25 cellular contexts compared by ENCODE assay signal in genomic region chr22:19131685-19132015, GRCh38. TPM values are rescaled to one million over a fixed set of nuclear protein-coding genes. Genes with fewer than 3 reads are reported as not detected.
DNase-seq lines count a peak whose midpoint lies in the region; ATAC-seq, FAIRE-seq and TF ChIP-seq lines count a peak whose summit lies in the region.
"Had no signal": no experiment of that assay in that cellular context is flagged by ENCODE, and none has a peak within 500 bp of the region (broad histone marks: within the 10 kb centered on the region; RNA-seq: fewer than 3 reads in every experiment).

No MANE protein-coding gene starts in this region.

- POLR2A ChIA-PET in H1 (lab: Charles Lee; ENCODE audit: partially characterized antibody): interaction anchor here (3.6 to 5.3 kb wide), 2 partner anchors 9 to 12 kb away, joined by 15 to 24 read pairs; partner anchors contain the start of genes DGCR2 and ESS2

- no peak for TF ChIP-seq POLR2A in H1 (IDR thresholded peaks at IDR 0.05; ENCODE audit: control extremely low read depth in 1 of 2, low read depth in 2 of 2, low read length in 2 of 2)

- H3K79me1 ChIP-seq in H1 (ENCODE audit: low read depth, low read length): no peaks in the 10 kb centered on the region
- peaks cover 10% of the 10 kb centered on the region for H3K79me1 ChIP-seq in neuronal stem cell (ENCODE audit: low read depth, low read length)

- H3K27me3 ChIP-seq in right atrium auricular region (no peaks in the 10 kb centered on the region), H1 (replicated peaks in 1 of 4; ENCODE audit: control insufficient read depth in 3 of 4, extremely low read depth in 1 of 4, insufficient read depth in 3 of 4, low read length in 3 of 4) (0 out of 7 replicates have a peak, but pooled peaks cover 0 to 2% (median under 1%) of the 10 kb centered on the region in 4 experiments), neuronal stem cell (ENCODE audit: control insufficient read depth in 3 of 3, insufficient read depth in 3 of 3, low read depth in 1 of 3, low read length in 3 of 3) (no peaks in the 10 kb centered on the region)
- H3K27me3 ChIP-seq: BE2C; BLaER1 treated with 17β-estradiol and CSF1 and Interleukin-3, amounts not matched to agents 10 nM and 100 nM had no signal

- DNase-seq in Right ventricle myocardium inferior (ENCODE audit: missing footprints): peak; percentile 59
- no peak for DNase-seq in right atrium auricular region (ENCODE audit: low spot score)
- DNase-seq in H1 (ENCODE audit: low read depth in 1 of 2, low spot score in 2 of 2): no peak
- DNase-seq in neuronal stem cell (ENCODE audit: low spot score): no peak
- DNase-seq in GM20000 (ENCODE audit: low spot score): no peak
- no peak for DNase-seq in activated CD8-positive, alpha-beta memory T cell treated with anti-CD3 and anti-CD28 coated beads, Interleukin-2, amount 50 U/mL, for 48 hours
- DNase-seq: 8988T; ACHN; AML-193; CD4-positive, alpha-beta T cell; CD8-positive, alpha-beta memory T cell; DMS 273 treated with DMSO at 0.1 percent for 48 hours; DMS79; EL; GDM1; GM23248 had no signal

- peaks cover 3 to 4% of the 10 kb centered on the region in 2 experiments for H4K20me1 ChIP-seq in H1 (replicated peaks in 1 of 2; ENCODE audit: control insufficient read depth in 1 of 2, insufficient read depth in 2 of 2, low read length in 2 of 2)

- no peaks in the 10 kb centered on the region for H3K9me3 ChIP-seq in right atrium auricular region
- no peaks in the 10 kb centered on the region for H3K9me3 ChIP-seq in H1 (ENCODE audit: insufficient read depth in 2 of 2, low read depth in 1 of 2, low read length in 1 of 2)
- no peaks in the 10 kb centered on the region for H3K9me3 ChIP-seq in neuronal stem cell (replicated peaks in 1 of 2; ENCODE audit: control insufficient read depth in 2 of 2, insufficient read depth in 1 of 2, low read depth in 1 of 2, low read length in 2 of 2)
- H3K9me3 ChIP-seq: A549; BE2C; BLaER1 treated with 17β-estradiol and CSF1 and Interleukin-3, amounts not matched to agents 10 nM and 100 nM had no signal

- H2BK120ac ChIP-seq in H1 (replicated peaks; ENCODE audit: low read depth, low read length): no peak overlapping the region
- H2BK120ac ChIP-seq in neuronal stem cell (ENCODE audit: low read depth, low read length): no peak overlapping the region

- H2AK5ac ChIP-seq in H1 (ENCODE audit: low read depth, low read length) (no peak overlapping the region), neuronal stem cell (ENCODE audit: low read depth, low read length) (no peak overlapping the region)

- H3K23ac ChIP-seq in H1 (ENCODE audit: insufficient read length) (no peak overlapping the region), neuronal stem cell (ENCODE audit: low read depth, low read length, poor library complexity) (peak overlapping the region; percentile 59)

- no peaks in the 10 kb centered on the region for H3K4me1 ChIP-seq in right atrium auricular region
- H3K4me1 ChIP-seq in H1 (replicated peaks in 1 of 4; ENCODE audit: control insufficient read depth in 3 of 4, insufficient read depth in 4 of 4, low read length in 3 of 4): no peaks in the 10 kb centered on the region
- H3K4me1 ChIP-seq in neuronal stem cell (ENCODE audit: control insufficient read depth in 2 of 2, insufficient read depth in 1 of 2, low read depth in 1 of 2, low read length in 2 of 2): no peaks in the 10 kb centered on the region
- H3K4me1 ChIP-seq: A549, BE2C had no signal

- H3K27ac ChIP-seq in right atrium auricular region (no peak overlapping the region), H1 (ENCODE audit: low read depth, low read length) (no peak overlapping the region), neuronal stem cell (replicated peaks; ENCODE audit: low read length) (no peak overlapping the region)
- H3K27ac ChIP-seq: A549; BLaER1 treated with 17β-estradiol and CSF1 and Interleukin-3, amounts not matched to agents 10 nM and 100 nM; GM23248 had no signal

- H3K18ac ChIP-seq in H1 (ENCODE audit: extremely low read depth, low read length) (no peak overlapping the region), neuronal stem cell (ENCODE audit: low read length) (no peak overlapping the region)

- no peak for TF ChIP-seq RAD21 in H1 (IDR thresholded peaks at IDR 0.05 in 1 of 2, conservative IDR thresholded peaks at IDR 0.05 in 1 of 2; ENCODE audit: low read depth in 2 of 2, low read length in 2 of 2)

- CTCF ChIA-PET in H1 (lab: Charles Lee; ENCODE audit: partially characterized antibody): interaction anchor here (1.5 to 2.1 kb wide), 3 partner anchors 10 to 16 kb away, joined by 3 to 7 read pairs (median 4); partner anchors contain the start of gene DGCR2

- no peak overlapping the region for H2BK12ac ChIP-seq in H1 (ENCODE audit: low read depth, low read length)
- no peak overlapping the region for H2BK12ac ChIP-seq in neuronal stem cell (ENCODE audit: low read length)

- peaks cover 33% of the 10 kb centered on the region for H3K36me3 ChIP-seq in right atrium auricular region
- peaks cover 2 to 19% (median 5%) of the 10 kb centered on the region in 4 experiments; a peak in 5 of 8 replicates for H3K36me3 ChIP-seq in H1 (ENCODE audit: control insufficient read depth in 2 of 4, insufficient read depth in 4 of 4, low read length in 3 of 4)
- H3K36me3 ChIP-seq in neuronal stem cell (replicated peaks in 1 of 2; ENCODE audit: control insufficient read depth in 2 of 2, insufficient read depth in 2 of 2, low read length in 2 of 2): peaks cover 37 to 52% of the 10 kb centered on the region in 2 donors

- H3K4ac ChIP-seq in H1 (replicated peaks; ENCODE audit: insufficient read length, low read depth, low read length) (no peak overlapping the region), neuronal stem cell (ENCODE audit: low read length) (no peak overlapping the region)

- H3K23me2 ChIP-seq in H1 (ENCODE audit: low read depth, low read length): no peaks in the 10 kb centered on the region

- H4K91ac ChIP-seq in H1 (replicated peaks; ENCODE audit: insufficient read length, low read length) (no peak overlapping the region), neuronal stem cell (ENCODE audit: low read depth, low read length, poor library complexity) (no peak overlapping the region)

- H2BK15ac ChIP-seq in H1 (ENCODE audit: low read length): no peak overlapping the region
- no peak overlapping the region for H2BK15ac ChIP-seq in neuronal stem cell (ENCODE audit: low read length)

- H2BK5ac ChIP-seq in H1 (ENCODE audit: low read depth, low read length) (peak overlapping the region; percentile 2; the same call in 1 of the 2 replicates), neuronal stem cell (ENCODE audit: low read length) (no peak overlapping the region)

- ATAC-seq in Right ventricle myocardium inferior: no peak
- ATAC-seq: A549, GM12878, HCT116 had no signal

- H3K56ac ChIP-seq in H1 (replicated peaks; ENCODE audit: insufficient read length, low read depth, low read length): no peak overlapping the region

- no peak for TF ChIP-seq EP300 in H1 (IDR thresholded peaks at IDR 0.05; ENCODE audit: borderline replicate concordance in 1 of 2, low read depth in 2 of 2, low read length in 2 of 2)

- intact Hi-C loops in Right ventricle myocardium inferior (cut with DNase I): no loop called here

- H3K4me2 ChIP-seq in H1 (ENCODE audit: insufficient read depth in 1 of 2, low read depth in 2 of 2, low read length in 2 of 2) (no peak overlapping the region), neuronal stem cell (ENCODE audit: insufficient read depth, low read length, poor library complexity, severe bottlenecking) (no peak overlapping the region)
- H3K4me2 ChIP-seq: A549; BLaER1 treated with 17β-estradiol and CSF1 and Interleukin-3, amounts not matched to agents 10 nM and 100 nM had no signal

- H3K14ac ChIP-seq in H1 (ENCODE audit: insufficient read length): no peak overlapping the region
- no peak overlapping the region for H3K14ac ChIP-seq in neuronal stem cell (ENCODE audit: low read length)

- no peak overlapping the region for H2BK20ac ChIP-seq in H1 (ENCODE audit: low read length)

- WGBS in H1 (ENCODE audit: extremely low coverage in 1 of 2, insufficient coverage in 1 of 2, insufficient read length in 1 of 2, insufficient replicate concordance in 2 of 2, low coverage in 1 of 2, low lambda C conversion rate in 2 of 2, missing lambda C conversion rate in 1 of 2), 2 experiments: 94% methylated on average over 19 of the region's 19 CpGs; no CpG with 5 or more reads in 1 of the 2 experiments
- no CpG with 5 or more reads among the region's 19 CpGs for WGBS in neuronal stem cell (ENCODE audit: extremely low coverage in 2 of 2, insufficient read length in 2 of 2, insufficient replicate concordance in 1 of 2), 2 donors

- H3K79me2 ChIP-seq in H1 (ENCODE audit: control insufficient read depth in 1 of 2, insufficient read depth in 2 of 2, low read length in 2 of 2): no peaks in the 10 kb centered on the region

- TF ChIP-seq CTCF in right atrium auricular region (IDR thresholded peaks at IDR 0.05) (no peak), H1 (IDR thresholded peaks at IDR 0.05; ENCODE audit: control extremely low read depth in 1 of 3, insufficient read depth in 1 of 3, low read depth in 1 of 3, low read length in 3 of 3) (no peak), GM20000 (IDR thresholded peaks at IDR 0.05; ENCODE audit: extremely low read depth, missing control alignments) (no peak)

- peak overlapping the region; percentile 29; the same call in 1 of the 2 replicates for H4K8ac ChIP-seq in H1 (ENCODE audit: extremely low read depth, insufficient read depth, low read length)
- H4K8ac ChIP-seq in neuronal stem cell (ENCODE audit: low read depth, low read length): no peak overlapping the region

- H3K4me3 ChIP-seq in right atrium auricular region: no peak overlapping the region
- no peak overlapping the region for H3K4me3 ChIP-seq in H1 (ENCODE audit: extremely low read depth in 1 of 4, insufficient read depth in 2 of 4, low read depth in 3 of 4, low read length in 4 of 4)
- no peak overlapping the region for H3K4me3 ChIP-seq in neuronal stem cell (ENCODE audit: low read length in 2 of 2)
- H3K4me3 ChIP-seq: A549; BLaER1 treated with 17β-estradiol and CSF1 and Interleukin-3, amounts not matched to agents 10 nM and 100 nM; GM12878; GM23248 had no signal

- H2AFZ ChIP-seq in H1 (ENCODE audit: low read length): no peak overlapping the region
- no peak overlapping the region for H2AFZ ChIP-seq in neuronal stem cell (ENCODE audit: low read length)
- H2AFZ ChIP-seq: GM23248 had no signal

- H4K5ac ChIP-seq in H1 (ENCODE audit: insufficient read length, low read depth, low read length): no peak overlapping the region

- H3K9ac ChIP-seq in H1 (replicated peaks in 1 of 4; ENCODE audit: extremely low read depth in 1 of 4, low read depth in 3 of 4, low read length in 3 of 4) (no peak overlapping the region; a peak in 1 of 7 replicates), neuronal stem cell (ENCODE audit: low read depth, low read length, poor library complexity) (no peak overlapping the region)
- H3K9ac ChIP-seq: BLaER1 treated with 17β-estradiol and CSF1 and Interleukin-3, amounts not matched to agents 10 nM and 100 nM; GM23248 had no signal

- no peak for FAIRE-seq in H1 (lab: Jason Lieb, UNC)
- FAIRE-seq: A549, D721Med, GM12878 had no signal

RNA-seq across cellular contexts. Expression of gene TSSK2, which starts 0.5 kb away (rescaled TPM):
- not detected for total RNA-seq in Right ventricle myocardium inferior
- total RNA-seq in right atrium auricular region: not detected
- total RNA-seq in H1 (2021; fragmentation: NEBNext Ultra II Directional; extraction: Animal tissue kit (Norgen Biotek cat#: 25700)): not detected in 2 replicates
- not detected in 2 replicates for polyA plus RNA-seq in H1 (2011; rRNA removed)
- polyA plus RNA-seq in H1 (2011; cell fraction: cytosol; rRNA removed): not detected
- not detected for polyA plus RNA-seq in H1 (2011; cell fraction: nucleus; rRNA removed)
- polyA plus RNA-seq in H1 (2012, experiment 1 of 2): not detected in 4 replicates
- polyA plus RNA-seq in H1 (2012, experiment 2 of 2): not detected
- not detected for polyA plus RNA-seq in H1 (2013, experiment 1 of 2)
- polyA plus RNA-seq in H1 (2013, experiment 2 of 2): 0.02 TPM
- polyA minus RNA-seq in H1 (2011; rRNA and poly(A)+ RNA removed): 0.13 TPM in 1 of 2 replicates, not detected in the other
- polyA minus RNA-seq in H1 (2011; cell fraction: cytosol; rRNA and poly(A)+ RNA removed): not detected
- polyA minus RNA-seq in H1 (2011; cell fraction: nucleus; rRNA and poly(A)+ RNA removed): not detected
- not detected for polyA plus RNA-seq in neuronal stem cell (2013, experiment 1 of 2)
- polyA plus RNA-seq in neuronal stem cell (2013, experiment 2 of 2): not detected
- total RNA-seq: CD8-positive, alpha-beta memory T cell; GM23248; H4; H9 had no signal
- polyA plus RNA-seq: A549; CD14-positive monocyte; CD8-positive, alpha-beta memory T cell; GM23248 had no signal

RNA-seq across cellular contexts. Expression of gene DGCR2, which starts 9.4 kb away (rescaled TPM):
- total RNA-seq in Right ventricle myocardium inferior (29.9 TPM), right atrium auricular region (10 to 100 TPM; 32.8 to 48.1 TPM)
- 62.2 and 65.5 TPM in 2 replicates for total RNA-seq in H1 (2021; fragmentation: NEBNext Ultra II Directional; extraction: Animal tissue kit (Norgen Biotek cat#: 25700))
- 42.3 and 74.8 TPM in 2 replicates for polyA plus RNA-seq in H1 (2011; rRNA removed)
- polyA plus RNA-seq in H1 (2011; cell fraction: cytosol; rRNA removed): 42.6 TPM
- polyA plus RNA-seq in H1 (2011; cell fraction: nucleus; rRNA removed): 58.0 TPM
- 49.8 to 57.4 TPM (median 51.5 TPM) in 4 replicates for polyA plus RNA-seq in H1 (2012, experiment 1 of 2)
- 59.6 TPM for polyA plus RNA-seq in H1 (2012, experiment 2 of 2)
- polyA plus RNA-seq in H1 (2013, experiment 1 of 2): 53.6 TPM
- 60.2 TPM for polyA plus RNA-seq in H1 (2013, experiment 2 of 2)
- polyA minus RNA-seq in H1 (2011; rRNA and poly(A)+ RNA removed): 47.2 and 62.3 TPM in 2 replicates
- 46.5 TPM for polyA minus RNA-seq in H1 (2011; cell fraction: cytosol; rRNA and poly(A)+ RNA removed)
- polyA minus RNA-seq in H1 (2011; cell fraction: nucleus; rRNA and poly(A)+ RNA removed): 33.3 TPM
- polyA plus RNA-seq in neuronal stem cell (2013, experiment 1 of 2): 31.2 TPM
- 31.1 TPM for polyA plus RNA-seq in neuronal stem cell (2013, experiment 2 of 2)

RNA-seq across cellular contexts. Expression of gene ESS2, which starts 12.8 kb away (rescaled TPM):
- total RNA-seq in Right ventricle myocardium inferior (8.8 TPM), right atrium auricular region (10 to 100 TPM in 1 of 2 donors, 1 to 10 TPM in 1; 8.5 to 12.0 TPM)
- 16.0 and 18.6 TPM in 2 replicates for total RNA-seq in H1 (2021; fragmentation: NEBNext Ultra II Directional; extraction: Animal tissue kit (Norgen Biotek cat#: 25700))
- polyA plus RNA-seq in H1 (2011; rRNA removed): 12.2 and 16.7 TPM in 2 replicates
- 18.9 TPM for polyA plus RNA-seq in H1 (2011; cell fraction: cytosol; rRNA removed)
- 17.1 TPM for polyA plus RNA-seq in H1 (2011; cell fraction: nucleus; rRNA removed)
- polyA plus RNA-seq in H1 (2012, experiment 1 of 2): 10.7 to 15.4 TPM (median 14.2 TPM) in 4 replicates
- 10.9 TPM for polyA plus RNA-seq in H1 (2012, experiment 2 of 2)
- polyA plus RNA-seq in H1 (2013, experiment 1 of 2): 9.0 TPM
- 9.0 TPM for polyA plus RNA-seq in H1 (2013, experiment 2 of 2)
- polyA minus RNA-seq in H1 (2011; rRNA and poly(A)+ RNA removed): 4.1 and 5.7 TPM in 2 replicates
- polyA minus RNA-seq in H1 (2011; cell fraction: cytosol; rRNA and poly(A)+ RNA removed): 5.6 TPM
- 4.3 TPM for polyA minus RNA-seq in H1 (2011; cell fraction: nucleus; rRNA and poly(A)+ RNA removed)
- 9.2 TPM for polyA plus RNA-seq in neuronal stem cell (2013, experiment 1 of 2)
- 9.2 TPM for polyA plus RNA-seq in neuronal stem cell (2013, experiment 2 of 2)

RNA-seq across cellular contexts. Expression of gene GSC2, which starts 18.4 kb away (rescaled TPM):
- total RNA-seq in Right ventricle myocardium inferior: not detected
- total RNA-seq in right atrium auricular region: not detected
- total RNA-seq in H1 (2021; fragmentation: NEBNext Ultra II Directional; extraction: Animal tissue kit (Norgen Biotek cat#: 25700)): 0.42 and 0.48 TPM in 2 replicates
- polyA plus RNA-seq in H1 (2011; rRNA removed): 0.17 and 0.19 TPM in 2 replicates
- 0.08 TPM for polyA plus RNA-seq in H1 (2011; cell fraction: cytosol; rRNA removed)
- polyA plus RNA-seq in H1 (2011; cell fraction: nucleus; rRNA removed): not detected
- 0.31 TPM in 2 of 4 replicates, not detected in the others for polyA plus RNA-seq in H1 (2012, experiment 1 of 2)
- polyA plus RNA-seq in H1 (2012, experiment 2 of 2): not detected
- 0.04 TPM for polyA plus RNA-seq in H1 (2013, experiment 1 of 2)
- polyA plus RNA-seq in H1 (2013, experiment 2 of 2): 0.09 TPM
- not detected in 2 replicates for polyA minus RNA-seq in H1 (2011; rRNA and poly(A)+ RNA removed)
- polyA minus RNA-seq in H1 (2011; cell fraction: cytosol; rRNA and poly(A)+ RNA removed): not detected
- not detected for polyA minus RNA-seq in H1 (2011; cell fraction: nucleus; rRNA and poly(A)+ RNA removed)
- not detected for polyA plus RNA-seq in neuronal stem cell (2013, experiment 1 of 2)
- polyA plus RNA-seq in neuronal stem cell (2013, experiment 2 of 2): not detected
- total RNA-seq: CD4-positive, alpha-beta T cell; CD8-positive, alpha-beta memory T cell; GM12878; GM23248; H4 had no signal
- polyA plus RNA-seq: A549; CD14-positive monocyte; CD8-positive, alpha-beta memory T cell; GM12878; GM23248 had no signal

RNA-seq across cellular contexts. Expression of gene SLC25A1, which starts 46.9 kb away (rescaled TPM):
- total RNA-seq in Right ventricle myocardium inferior (28.7 TPM), right atrium auricular region (10 to 100 TPM; 12.7 to 27.6 TPM)
- 148 and 157 TPM in 2 replicates for total RNA-seq in H1 (2021; fragmentation: NEBNext Ultra II Directional; extraction: Animal tissue kit (Norgen Biotek cat#: 25700))
- 110 and 183 TPM in 2 replicates for polyA plus RNA-seq in H1 (2011; rRNA removed)
- 111 TPM for polyA plus RNA-seq in H1 (2011; cell fraction: cytosol; rRNA removed)
- polyA plus RNA-seq in H1 (2011; cell fraction: nucleus; rRNA removed): 127 TPM
- 74.1 to 161 TPM (median 156 TPM) in 4 replicates for polyA plus RNA-seq in H1 (2012, experiment 1 of 2)
- 175 TPM for polyA plus RNA-seq in H1 (2012, experiment 2 of 2)
- 102 TPM for polyA plus RNA-seq in H1 (2013, experiment 1 of 2)
- 94.5 TPM for polyA plus RNA-seq in H1 (2013, experiment 2 of 2)
- polyA minus RNA-seq in H1 (2011; rRNA and poly(A)+ RNA removed): 47.6 and 69.7 TPM in 2 replicates
- polyA minus RNA-seq in H1 (2011; cell fraction: cytosol; rRNA and poly(A)+ RNA removed): 67.6 TPM
- 43.8 TPM for polyA minus RNA-seq in H1 (2011; cell fraction: nucleus; rRNA and poly(A)+ RNA removed)
- polyA plus RNA-seq in neuronal stem cell (2013, experiment 1 of 2): 75.2 TPM
- polyA plus RNA-seq in neuronal stem cell (2013, experiment 2 of 2): 71.9 TPM
